ENCODE assay signal across 19 cellular contexts in the genomic region with DNA sequence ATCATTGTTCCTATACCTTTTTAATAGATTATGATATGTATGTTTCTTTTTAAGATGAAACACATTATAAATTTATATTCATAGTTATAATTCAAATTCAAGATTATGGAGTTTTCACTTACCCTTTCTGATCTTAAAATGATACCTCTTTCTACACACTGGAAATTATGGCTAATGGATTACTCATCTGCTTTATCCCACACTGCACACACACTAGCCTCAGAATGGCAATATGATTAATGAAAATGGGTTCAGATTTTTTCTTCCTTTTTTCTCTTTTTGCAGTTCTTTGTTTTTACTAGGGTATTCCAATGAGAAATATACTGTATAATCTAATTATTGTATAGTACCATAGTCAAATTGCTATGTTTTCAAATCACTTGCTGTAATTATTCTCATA.
DNase-seq lines count a peak whose midpoint lies in the region; ATAC-seq, FAIRE-seq and TF ChIP-seq lines count a peak whose summit lies in the region.
"Had no signal": no experiment of that assay in that cellular context is flagged by ENCODE, and none has a peak within 500 bp of the region (broad histone marks: within the 10 kb centered on the region; RNA-seq: fewer than 3 reads in every experiment).

No MANE protein-coding gene starts in this region.

- no peak overlapping the region for H3K56ac ChIP-seq in IMR-90 (ENCODE audit: extremely low read depth, insufficient read depth, low read length)

- intact Hi-C loops in IMR-90 (cut with micrococcal nuclease) (no loop called here), mammary epithelial cell (cut with micrococcal nuclease) (no loop called here), psoas muscle (cut with DNase I) (no loop called here)

- CTCF ChIA-PET in IMR-90 (lab: Yijun Ruan, JAX), result interaction anchor here (0.7 kb wide), 1 partner anchor 91 kb away, joined by 3 read pairs; no protein-coding TSS in a partner anchor
- CTCF ChIA-PET in mammary epithelial cell (lab: Charles Lee; ENCODE audit: low non-redundant PET), result no interaction called here

- TF ChIP-seq CTCF in IMR-90 (conservative IDR thresholded peaks at IDR 0.05; ENCODE audit: low read depth, low read length), result no peak
- TF ChIP-seq CTCF in mammary epithelial cell (conservative IDR thresholded peaks at IDR 0.05 in 1 of 2, IDR thresholded peaks at IDR 0.05 in 1 of 2; ENCODE audit: extremely low read depth in 1 of 2, insufficient read depth in 1 of 2, low read depth in 1 of 2, low read length in 2 of 2), result no peak
- no peak for TF ChIP-seq CTCF in foreskin fibroblast (IDR thresholded peaks at IDR 0.05; ENCODE audit: low read depth, low read length)
- TF ChIP-seq CTCF in psoas muscle (IDR thresholded peaks at IDR 0.05), result no peak

- H4K20me1 ChIP-seq in IMR-90 (ENCODE audit: insufficient read depth, low read length), result no peaks in the 10 kb centered on the region
- no peaks in the 10 kb centered on the region for H4K20me1 ChIP-seq in mammary epithelial cell (ENCODE audit: insufficient read depth, low read length)
- H4K20me1 ChIP-seq: BLaER1 treated with 17β-estradiol and CSF1 and Interleukin-3, amounts not matched to agents 10 nM and 100 nM had no signal

- in situ Hi-C loops in IMR-90 (cut with MboI; ENCODE audit: low sequenced_read_pairs) (no loop called here), mammary epithelial cell (cut with MboI; ENCODE audit: low sequenced_read_pairs in 2 of 2) (no loop called here)

- no peak overlapping the region for H2BK120ac ChIP-seq in IMR-90 (ENCODE audit: low read depth, low read length)
- no peak overlapping the region for H2BK120ac ChIP-seq in neuronal stem cell (ENCODE audit: low read depth, low read length)

- H3K4me1 ChIP-seq in IMR-90 (ENCODE audit: control insufficient read depth, insufficient read depth, low read length), result peaks cover 6% of the 10 kb centered on the region; the same call in 1 of the 2 replicates
- peaks cover 23% of the 10 kb centered on the region for H3K4me1 ChIP-seq in mammary epithelial cell (ENCODE audit: insufficient read depth, low read length)
- no peaks in the 10 kb centered on the region for H3K4me1 ChIP-seq in psoas muscle
- H3K4me1 ChIP-seq in neuronal stem cell (ENCODE audit: control insufficient read depth in 2 of 2, insufficient read depth in 1 of 2, low read depth in 1 of 2, low read length in 2 of 2), result no peaks in the 10 kb centered on the region

- H3K9ac ChIP-seq in IMR-90 (ENCODE audit: low read depth, low read length) (no peak overlapping the region), mammary epithelial cell (ENCODE audit: insufficient read depth, low read length) (no peak overlapping the region), neuronal stem cell (ENCODE audit: low read depth, low read length, poor library complexity) (no peak overlapping the region)
- H3K9ac ChIP-seq: BLaER1 treated with 17β-estradiol and CSF1 and Interleukin-3, amounts not matched to agents 10 nM and 100 nM had no signal

- no peak for ATAC-seq in IMR-90 (ENCODE audit: low read depth)
- ATAC-seq in psoas muscle, result no peak

- no peak overlapping the region for H2AK9ac ChIP-seq in IMR-90 (replicated peaks; ENCODE audit: low read depth, low read length, poor library complexity)

- dilution Hi-C loops in IMR-90 (cut with HindIII; ENCODE audit: low sequenced_read_pairs, unreplicated experiment), result no loop called here
- dilution Hi-C loops in mammary epithelial cell (cut with HindIII; ENCODE audit: low sequenced_read_pairs), result no loop called here

- H3K27ac ChIP-seq in IMR-90 (ENCODE audit: insufficient read depth, low read length) (no peak overlapping the region), mammary epithelial cell (ENCODE audit: insufficient read depth, low read depth, low read length) (no peak overlapping the region), psoas muscle (no peak overlapping the region), neuronal stem cell (replicated peaks; ENCODE audit: low read length) (no peak overlapping the region)
- H3K27ac ChIP-seq: BLaER1 treated with 17β-estradiol and CSF1 and Interleukin-3, amounts not matched to agents 10 nM and 100 nM; HL-60; SK-N-MC had no signal

- H2AFZ ChIP-seq in IMR-90 (replicated peaks; ENCODE audit: low read length, poor library complexity), result no peak overlapping the region
- H2AFZ ChIP-seq in mammary epithelial cell (ENCODE audit: low read depth, low read length), result no peak overlapping the region
- no peak overlapping the region for H2AFZ ChIP-seq in neuronal stem cell (ENCODE audit: low read length)

- no peak overlapping the region; the same call in 1 of the 2 replicates for H3K4ac ChIP-seq in IMR-90 (ENCODE audit: low read depth, low read length)
- no peak overlapping the region for H3K4ac ChIP-seq in neuronal stem cell (ENCODE audit: low read length)

- BruUV-seq in IMR-90 (replicated peaks; lab: Mats Ljungman, UMichigan), result no TSS peak
- BruUV-seq in mammary epithelial cell (replicated peaks; lab: Mats Ljungman, UMichigan), result no TSS peak

- H3K4me3 ChIP-seq in IMR-90 (ENCODE audit: insufficient read depth, low read depth, low read length) (no peak overlapping the region), mammary epithelial cell (replicated peaks in 1 of 3; ENCODE audit: insufficient read depth in 1 of 3, low read depth in 2 of 3, low read length in 3 of 3) (no peak overlapping the region), foreskin fibroblast (ENCODE audit: low read depth in 1 of 2, low read length in 2 of 2) (no peak overlapping the region), psoas muscle (no peak overlapping the region), neuronal stem cell (ENCODE audit: low read length in 2 of 2) (no peak overlapping the region)
- H3K4me3 ChIP-seq: BLaER1 treated with 17β-estradiol and CSF1 and Interleukin-3, amounts not matched to agents 10 nM and 100 nM; SK-N-MC had no signal

- H3K23ac ChIP-seq in IMR-90 (ENCODE audit: low read depth, low read length) (no peak overlapping the region), neuronal stem cell (ENCODE audit: low read depth, low read length, poor library complexity) (no peak overlapping the region)

- H4K91ac ChIP-seq in IMR-90 (ENCODE audit: insufficient read depth, low read depth, low read length) (no peak overlapping the region), neuronal stem cell (ENCODE audit: low read depth, low read length, poor library complexity) (no peak overlapping the region)

- H3K4me2 ChIP-seq in IMR-90 (ENCODE audit: low read depth, low read length) (no peak overlapping the region), mammary epithelial cell (ENCODE audit: insufficient read depth, low read depth, low read length) (no peak overlapping the region), neuronal stem cell (ENCODE audit: insufficient read depth, low read length, poor library complexity, severe bottlenecking) (no peak overlapping the region)
- H3K4me2 ChIP-seq: BLaER1 treated with 17β-estradiol and CSF1 and Interleukin-3, amounts not matched to agents 10 nM and 100 nM had no signal

- POLR2A ChIA-PET in IMR-90 (lab: Charles Lee; ENCODE audit: unreplicated experiment), result no interaction called here

- H4K8ac ChIP-seq in IMR-90 (ENCODE audit: low read depth in 2 of 2, low read length in 2 of 2) (no peak overlapping the region), neuronal stem cell (ENCODE audit: low read depth, low read length) (no peak overlapping the region)

- no peaks in the 10 kb centered on the region; the same call in none of the 2 replicates for H3K9me1 ChIP-seq in IMR-90 (ENCODE audit: insufficient read depth, low read length)

- H2BK15ac ChIP-seq in IMR-90 (ENCODE audit: low read depth, low read length) (no peak overlapping the region), neuronal stem cell (ENCODE audit: low read length) (no peak overlapping the region)

- H3K9me3 ChIP-seq in IMR-90 (ENCODE audit: control insufficient read depth, insufficient read depth, low read length) (no peaks in the 10 kb centered on the region), mammary epithelial cell (replicated peaks; ENCODE audit: insufficient read depth, low read length) (no peaks in the 10 kb centered on the region), psoas muscle (peaks cover 3% of the 10 kb centered on the region), neuronal stem cell (replicated peaks in 1 of 2; ENCODE audit: control insufficient read depth in 2 of 2, insufficient read depth in 1 of 2, low read depth in 1 of 2, low read length in 2 of 2) (peaks cover 0 to 7% of the 10 kb centered on the region in 2 donors)
- H3K9me3 ChIP-seq: BLaER1 treated with 17β-estradiol and CSF1 and Interleukin-3, amounts not matched to agents 10 nM and 100 nM had no signal

- H2AK5ac ChIP-seq in IMR-90 (ENCODE audit: low read depth, low read length) (no peak overlapping the region), neuronal stem cell (ENCODE audit: low read depth, low read length) (no peak overlapping the region)

- no peak overlapping the region for H3K18ac ChIP-seq in IMR-90 (ENCODE audit: low read depth, low read length)
- H3K18ac ChIP-seq in neuronal stem cell (ENCODE audit: low read length), result no peak overlapping the region

- no peak overlapping the region for H4K5ac ChIP-seq in IMR-90 (ENCODE audit: low read depth, low read length)

- H3K79me1 ChIP-seq in IMR-90 (ENCODE audit: low read depth in 1 of 2, low read length in 2 of 2) (peaks cover 0 to 7% of the 10 kb centered on the region in 2 experiments; a peak in 2 of 4 replicates), neuronal stem cell (ENCODE audit: low read depth, low read length) (no peaks in the 10 kb centered on the region)

- no peak for TF ChIP-seq POLR2A in IMR-90 (IDR thresholded peaks at IDR 0.05; ENCODE audit: low read depth, low read length)

- no peak for TF ChIP-seq RAD21 in IMR-90 (IDR thresholded peaks at IDR 0.05; ENCODE audit: low read length)

- no peaks in the 10 kb centered on the region for H3K79me2 ChIP-seq in mammary epithelial cell (ENCODE audit: insufficient read depth, low read length)

- no peak for FAIRE-seq in urothelium cell line (lab: Jason Lieb, UNC)
- FAIRE-seq: GM12892, HTR-8/SVneo had no signal

- DNase-seq in EH (ENCODE audit: low read depth) (peak; percentile 5), IMR-90 (peak; percentile 32), mammary epithelial cell (peak; percentile 35), foreskin fibroblast (peak; percentile 25 to 54), psoas muscle (no peak), neuronal stem cell (ENCODE audit: low spot score) (no peak), NCI-H510A treated with DMSO at 0.1 percent for 48 hours (lab: John Stamatoyannopoulos, UW) (no peak), urothelium cell line (ENCODE audit: low spot score) (no peak)
- DNase-seq: DMS79 treated with DMSO at 0.1 percent for 48 hours, GF-D8, H9, NCI-H1417, NCI-H187 treated with DMSO at 0.1 percent for 48 hours, NCI-H69 had no signal

- H2BK5ac ChIP-seq in IMR-90 (ENCODE audit: low read depth, low read length, poor library complexity, severe bottlenecking) (peak overlapping the region; percentile 26), neuronal stem cell (ENCODE audit: low read length) (no peak overlapping the region)

- no peak overlapping the region for H3K14ac ChIP-seq in IMR-90 (replicated peaks; ENCODE audit: low read depth, low read length)
- no peak overlapping the region for H3K14ac ChIP-seq in neuronal stem cell (ENCODE audit: low read length)

- H3K27me3 ChIP-seq in IMR-90 (ENCODE audit: control insufficient read depth, insufficient read depth, low read length) (no peaks in the 10 kb centered on the region), mammary epithelial cell (ENCODE audit: insufficient read depth, low read length) (no peaks in the 10 kb centered on the region), psoas muscle (ENCODE audit: insufficient read depth in 3 of 3, low read length in 2 of 3) (no peaks in the 10 kb centered on the region), neuronal stem cell (ENCODE audit: control insufficient read depth in 3 of 3, insufficient read depth in 3 of 3, low read depth in 1 of 3, low read length in 3 of 3) (no peaks in the 10 kb centered on the region)
- H3K27me3 ChIP-seq: BLaER1 treated with 17β-estradiol and CSF1 and Interleukin-3, amounts not matched to agents 10 nM and 100 nM had no signal

- H2BK20ac ChIP-seq in IMR-90 (ENCODE audit: low read depth, low read length), result no peak overlapping the region

- H3K36me3 ChIP-seq in IMR-90 (ENCODE audit: control insufficient read depth, insufficient read depth, low read length) (no peaks in the 10 kb centered on the region), mammary epithelial cell (ENCODE audit: insufficient read depth, low read length) (no peaks in the 10 kb centered on the region), psoas muscle (ENCODE audit: insufficient read depth in 1 of 2, low read depth in 1 of 2) (no peaks in the 10 kb centered on the region), neuronal stem cell (replicated peaks in 1 of 2; ENCODE audit: control insufficient read depth in 2 of 2, insufficient read depth in 2 of 2, low read length in 2 of 2) (no peaks in the 10 kb centered on the region)
- H3K36me3 ChIP-seq: BLaER1 treated with 17β-estradiol and CSF1 and Interleukin-3, amounts not matched to agents 10 nM and 100 nM had no signal

- H2BK12ac ChIP-seq in neuronal stem cell (ENCODE audit: low read length), result no peak overlapping the region

Comparison
In these comparisons a context has a peak if more than half of its experiments do, and no peak if none do; other contexts are left out.
1. DNase-seq: peak in EH (single experiment), IMR-90 (single experiment), mammary epithelial cell (single experiment) and foreskin fibroblast (2 of 2); none in psoas muscle (0 of 2), neuronal stem cell (single experiment), NCI-H510A treated with DMSO at 0.1 percent for 48 hours (single experiment) and urothelium cell line (single experiment).